28 cellular contexts compared by ENCODE assay signal in genomic region chr7:45129906-45130305, GRCh38. TPM values are rescaled to one million over a fixed set of nuclear protein-coding genes. Genes with fewer than 3 reads are reported as not detected.
"Had no signal": no experiment of that assay in that cellular context is flagged by ENCODE, and none has a peak within 500 bp of the region (broad histone marks: within the 10 kb centered on the region; RNA-seq: fewer than 3 reads in every experiment).

No MANE protein-coding gene starts in this region.

- H3K4me1 Mint-ChIP-seq: activated naive CD4-positive, alpha-beta T cell treated with anti-CD3 and anti-CD28 coated beads, Interleukin-2, amount 50 U/mL, for 24 hours; central memory CD8-positive, alpha-beta T cell had no signal

- H3K4me3 ChIP-seq: colonic mucosa, gastrocnemius medialis, hepatocyte, left ventricle myocardium inferior, lung, right lobe of liver, transverse colon had no signal

- H2AFZ ChIP-seq: hepatocyte had no signal

- DNase-seq: activated CD4-positive, alpha-beta T cell treated with anti-CD3 and anti-CD28 coated beads for 1 hour; activated CD4-positive, alpha-beta T cell treated with anti-CD3 and anti-CD28 coated beads, Interleukin-2, amount 50 U/mL, for 1 hour; activated CD8-positive, alpha-beta memory T cell treated with anti-CD3 and anti-CD28 coated beads for 24 hours; activated gamma-delta T cell; colonic mucosa; effector CD8-positive, alpha-beta T cell; erythroblast; gastrocnemius medialis; islet precursor cell; left ventricle myocardium inferior; mesendoderm; right lobe of liver; stimulated activated CD4-positive, alpha-beta T cell treated with anti-CD3 and anti-CD28 coated beads, Interleukin-12 subunit alpha, Interleukin-12 subunit beta, amount 100 ng/mL, for 4 hours; stimulated activated CD4-positive, alpha-beta T cell treated with anti-CD3 and anti-CD28 coated beads, Interleukin-4, amount 100 ng/mL, for 1 hour; SW 1271; T1000; transverse colon had no signal

- H3K9me3 ChIP-seq: colonic mucosa, gastrocnemius medialis, left ventricle myocardium inferior, neutrophil, right lobe of liver, transverse colon had no signal

- H3K27me3 Mint-ChIP-seq: activated naive CD4-positive, alpha-beta T cell treated with anti-CD3 and anti-CD28 coated beads, Interleukin-2, amount 50 U/mL, for 24 hours; central memory CD8-positive, alpha-beta T cell; natural killer cell treated with Interleukin-12 subunit alpha and Interleukin-12 subunit beta and Interleukin-15 and Interleukin-18, amount 100 ng/mL, for 72 hours had no signal

- ATAC-seq: gastrocnemius medialis; natural killer cell treated with Interleukin-12 subunit alpha and Interleukin-12 subunit beta and Interleukin-15 and Interleukin-18, amount 100 ng/mL, for 72 hours; right lobe of liver had no signal

- H3K79me2 ChIP-seq: hepatocyte had no signal

- H3K4me1 ChIP-seq: colonic mucosa, gastrocnemius medialis, left ventricle myocardium inferior, transverse colon had no signal

- H3K27ac ChIP-seq: colonic mucosa, gastrocnemius medialis, hepatocyte, left ventricle myocardium inferior, neutrophil, right lobe of liver, transverse colon had no signal

- H3K4me2 ChIP-seq: hepatocyte had no signal

- H3K4me3 Mint-ChIP-seq: activated naive CD4-positive, alpha-beta T cell treated with anti-CD3 and anti-CD28 coated beads, Interleukin-2, amount 50 U/mL, for 24 hours; activated T-helper 1 cell treated with anti-CD3 and anti-CD28 coated beads, Interleukin-12 subunit alpha, Interleukin-12 subunit beta, Interleukin-2, Interleukin-4 antibody, amounts not matched to agents 30 ng/mL and 10 ng/mL and 1 ng/mL, durations not matched to agents 14 hours and 24 hours and 36 hours; central memory CD8-positive, alpha-beta T cell; natural killer cell treated with Interleukin-12 subunit alpha and Interleukin-12 subunit beta and Interleukin-15 and Interleukin-18, amount 100 ng/mL, for 72 hours; T-helper 1 cell treated with Interleukin-12 subunit alpha and Interleukin-12 subunit beta and Interleukin-4 antibody, amounts not matched to agents 30 μg/mL and 1 μg/mL, for 36 hours had no signal

- H3K27me3 ChIP-seq: colonic mucosa, gastrocnemius medialis, hepatocyte, neutrophil, right lobe of liver, transverse colon had no signal

- H3K27ac Mint-ChIP-seq: activated naive CD4-positive, alpha-beta T cell treated with anti-CD3 and anti-CD28 coated beads, Interleukin-2, amount 50 U/mL, for 24 hours; activated T-helper 1 cell treated with anti-CD3 and anti-CD28 coated beads, Interleukin-12 subunit alpha, Interleukin-12 subunit beta, Interleukin-2, Interleukin-4 antibody, amounts not matched to agents 30 ng/mL and 10 ng/mL and 1 ng/mL, durations not matched to agents 14 hours and 24 hours and 36 hours; progenitor cell of endocrine pancreas; T-helper 1 cell treated with Interleukin-12 subunit alpha and Interleukin-12 subunit beta and Interleukin-4 antibody, amounts not matched to agents 30 μg/mL and 1 μg/mL, for 36 hours had no signal

- H3K9me3 Mint-ChIP-seq: activated naive CD4-positive, alpha-beta T cell treated with anti-CD3 and anti-CD28 coated beads, Interleukin-2, amount 50 U/mL, for 24 hours; activated T-helper 1 cell treated with anti-CD3 and anti-CD28 coated beads, Interleukin-12 subunit alpha, Interleukin-12 subunit beta, Interleukin-2, Interleukin-4 antibody, amounts not matched to agents 30 ng/mL and 10 ng/mL and 1 ng/mL, durations not matched to agents 14 hours and 24 hours and 36 hours; central memory CD8-positive, alpha-beta T cell; natural killer cell treated with Interleukin-12 subunit alpha and Interleukin-12 subunit beta and Interleukin-15 and Interleukin-18, amount 100 ng/mL, for 72 hours; T-helper 1 cell treated with Interleukin-12 subunit alpha and Interleukin-12 subunit beta and Interleukin-4 antibody, amounts not matched to agents 30 μg/mL and 1 μg/mL, for 36 hours had no signal

- H3K36me3 ChIP-seq: colonic mucosa, gastrocnemius medialis, left ventricle myocardium inferior, neutrophil, right lobe of liver, transverse colon had no signal

- H3K36me3 Mint-ChIP-seq: activated naive CD4-positive, alpha-beta T cell treated with anti-CD3 and anti-CD28 coated beads, Interleukin-2, amount 50 U/mL, for 24 hours; natural killer cell treated with Interleukin-12 subunit alpha and Interleukin-12 subunit beta and Interleukin-15 and Interleukin-18, amount 100 ng/mL, for 72 hours had no signal

RNA-seq across cellular contexts. Expression of gene RAMP3, which starts 27.7 kb away (rescaled TPM):
- total RNA-seq: activated T-helper 1 cell treated with anti-CD3 and anti-CD28 coated beads, Interleukin-12 subunit alpha, Interleukin-12 subunit beta, Interleukin-2, Interleukin-4 antibody, amounts not matched to agents 30 ng/mL and 10 ng/mL and 1 ng/mL, durations not matched to agents 14 hours and 24 hours and 36 hours; bronchial epithelial cell; hepatocyte; natural killer cell treated with Interleukin-12 subunit alpha and Interleukin-12 subunit beta and Interleukin-15 and Interleukin-18, amount 100 ng/mL, for 72 hours; osteocyte; progenitor cell of endocrine pancreas had no signal
- polyA plus RNA-seq: hepatocyte had no signal
